ENCODE assay signal across 8 cellular contexts in genomic region chr6:137271245-137272183, GRCh38. TPM values are rescaled to one million over a fixed set of nuclear protein-coding genes. Genes with fewer than 3 reads are reported as not detected.
A peak's percentile ranks its signal among the peaks of the same experiment; 100 is the strongest.
DNase-seq lines count a peak whose midpoint lies in the region; ATAC-seq and TF ChIP-seq lines count a peak whose summit lies in the region.

No MANE protein-coding gene starts in this region.

- H3K36me3 ChIP-seq in thoracic aorta, result no peaks in the 10 kb centered on the region

- TF ChIP-seq CTCF in thoracic aorta (IDR thresholded peaks at IDR 0.05), result peak; percentile 78

- no peaks in the 10 kb centered on the region for H3K27me3 ChIP-seq in thoracic aorta (replicated peaks; ENCODE audit: insufficient read depth)

- no peak overlapping the region for H3K4me3 ChIP-seq in thoracic aorta

- no peaks in the 10 kb centered on the region for H3K4me1 ChIP-seq in thoracic aorta (ENCODE audit: control insufficient read depth in 1 of 2, low read depth in 2 of 2)

- peak; percentile 75 for DNase-seq in DMS 273 (lab: John Stamatoyannopoulos, UW; ENCODE audit: unreplicated experiment)
- peak; percentile 48 for DNase-seq in NCI-H2171 treated with DMSO at 0.1 percent for 48 hours (lab: John Stamatoyannopoulos, UW)
- DNase-seq in astrocyte of the hippocampus (ENCODE audit: low read depth, low spot score), result peak; percentile 72
- peak; percentile 41 for DNase-seq in iPS-NIHi11 (ENCODE audit: low spot score)
- DNase-seq in thoracic aorta (ENCODE audit: low spot score), result no peak
- no peak for DNase-seq in 8988T
- DNase-seq in HK-2 (ENCODE audit: unreplicated experiment), result no peak

- no peaks in the 10 kb centered on the region for H3K9me3 ChIP-seq in thoracic aorta

- no peak overlapping the region for H3K27ac ChIP-seq in thoracic aorta

- peak; percentile 75 for ATAC-seq in GM21723 (IDR thresholded peaks at IDR 0.05; ENCODE audit: unreplicated experiment)
- no peak for ATAC-seq in thoracic aorta (ENCODE audit: insufficient number of reproducible peaks, low FRiP score, low read depth)

RNA-seq across cellular contexts. Expression of gene IFNGR1, which starts 52.3 kb away (rescaled TPM):
- total RNA-seq in thoracic aorta, result 100 to 1,000 TPM in 1 of 2 donors, 10 to 100 TPM in 1; 65.5 to 102 TPM

Comparison
In these comparisons a context has a peak if more than half of its experiments do, and no peak if none do; other contexts are left out.
1. DNase-seq: peak in DMS 273 (single experiment), NCI-H2171 treated with DMSO at 0.1 percent for 48 hours (single experiment), astrocyte of the hippocampus (single experiment) and iPS-NIHi11 (single experiment); none in thoracic aorta (single experiment), 8988T (single experiment) and HK-2 (single experiment).